ENCODE assay signal across 1 cellular context in the genomic region with DNA sequence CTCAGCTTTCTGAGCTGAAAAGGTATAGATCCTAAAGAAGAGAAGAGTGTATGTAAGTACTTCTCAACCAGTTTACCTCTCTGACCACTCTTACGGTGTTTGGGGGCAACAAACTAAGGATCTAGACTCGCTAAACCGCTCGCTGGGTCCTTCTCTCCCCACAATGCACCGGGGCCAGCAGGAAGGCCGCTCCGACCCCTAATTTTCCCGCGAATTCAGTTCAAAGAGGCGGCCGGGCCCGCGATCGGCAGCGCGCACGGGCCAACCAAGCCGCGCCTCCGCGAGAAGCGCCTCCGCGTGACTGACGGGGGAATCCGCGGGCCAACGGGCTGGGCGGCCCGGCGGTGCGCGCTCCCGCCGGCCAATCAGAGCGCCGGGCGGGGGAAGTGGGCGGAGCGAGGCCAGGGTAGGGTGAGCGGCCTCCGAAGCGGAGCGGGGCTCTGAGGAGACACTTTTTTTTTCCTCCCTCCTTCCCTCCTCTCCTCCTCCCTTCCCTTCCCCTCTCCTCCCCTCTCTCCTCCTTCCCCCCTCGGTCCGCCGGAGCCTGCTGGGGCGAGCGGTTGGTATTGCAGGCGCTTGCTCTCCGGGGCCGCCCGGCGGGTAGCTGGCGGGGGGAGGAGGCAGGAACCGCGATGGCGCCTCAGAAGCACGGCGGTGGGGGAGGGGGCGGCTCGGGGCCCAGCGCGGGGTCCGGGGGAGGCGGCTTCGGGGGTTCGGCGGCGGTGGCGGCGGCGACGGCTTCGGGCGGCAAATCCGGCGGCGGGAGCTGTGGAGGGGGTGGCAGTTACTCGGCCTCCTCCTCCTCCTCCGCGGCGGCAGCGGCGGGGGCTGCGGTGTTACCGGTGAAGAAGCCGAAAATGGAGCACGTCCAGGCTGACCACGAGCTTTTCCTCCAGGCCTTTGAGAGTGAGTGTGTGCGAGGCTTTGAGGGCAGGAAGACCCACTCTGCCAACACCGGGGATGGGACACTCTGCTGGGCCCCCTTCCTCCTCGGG.
TF ChIP-seq lines count a peak whose summit lies in the region.

A gene (plus strand): TSS at position 393 of the 995 bp plus-strand sequence. CDS start 240 bp downstream, at position 633.

TF ChIP-seq in HEK293, 187 proteins besides CTCF, POLR2A, EP300 and RAD21 (continued from another document):
- TF ChIP-seq, protein P1, sequence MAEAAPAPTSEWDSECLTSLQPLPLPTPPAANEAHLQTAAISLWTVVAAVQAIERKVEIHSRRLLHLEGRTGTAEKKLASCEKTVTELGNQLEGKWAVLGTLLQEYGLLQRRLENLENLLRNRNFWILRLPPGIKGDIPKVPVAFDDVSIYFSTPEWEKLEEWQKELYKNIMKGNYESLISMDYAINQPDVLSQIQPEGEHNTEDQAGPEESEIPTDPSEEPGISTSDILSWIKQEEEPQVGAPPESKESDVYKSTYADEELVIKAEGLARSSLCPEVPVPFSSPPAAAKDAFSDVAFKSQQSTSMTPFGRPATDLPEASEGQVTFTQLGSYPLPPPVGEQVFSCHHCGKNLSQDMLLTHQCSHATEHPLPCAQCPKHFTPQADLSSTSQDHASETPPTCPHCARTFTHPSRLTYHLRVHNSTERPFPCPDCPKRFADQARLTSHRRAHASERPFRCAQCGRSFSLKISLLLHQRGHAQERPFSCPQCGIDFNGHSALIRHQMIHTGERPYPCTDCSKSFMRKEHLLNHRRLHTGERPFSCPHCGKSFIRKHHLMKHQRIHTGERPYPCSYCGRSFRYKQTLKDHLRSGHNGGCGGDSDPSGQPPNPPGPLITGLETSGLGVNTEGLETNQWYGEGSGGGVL (tag by site-specific recombination; IDR thresholded peaks at IDR 0.05), result peak; percentile 98
- TF ChIP-seq ZFHX2 (tag by site-specific recombination; conservative IDR thresholded peaks at IDR 0.05) (peak; percentile 29; the same call in 1 of the 2 replicates), WT1 (tag by site-specific recombination; IDR thresholded peaks at IDR 0.05) (peak; percentile 72), ZSCAN30 (tag by site-specific recombination; IDR thresholded peaks at IDR 0.05) (0 out of 2 replicates have a peak, but pooled peaks have one; percentile 13), ZEB2 (tag by site-specific recombination; IDR thresholded peaks at IDR 0.05) (peak; percentile 72), SP2 (tag by site-specific recombination; IDR thresholded peaks at IDR 0.05) (peak; percentile 66), ZNF366 (tag by site-specific recombination; conservative IDR thresholded peaks at IDR 0.05) (peak; percentile 91), ZNF529 (tag by site-specific recombination; IDR thresholded peaks at IDR 0.05; ENCODE audit: insufficient replicate concordance) (peak; percentile 96), ZNF558 (tag by site-specific recombination; IDR thresholded peaks at IDR 0.05) (0 out of 2 replicates have a peak, but pooled peaks have one; percentile 16), ZXDB (tag by site-specific recombination; IDR thresholded peaks at IDR 0.05) (0 out of 2 replicates have a peak, but pooled peaks have one; percentile 22), EGR2 (tag by site-specific recombination; IDR thresholded peaks at IDR 0.05; ENCODE audit: low read depth) (0 out of 2 replicates have a peak, but pooled peaks have one; percentile 13), SETDB1 (IDR thresholded peaks at IDR 0.05; ENCODE audit: insufficient read length, low read length) (peak; percentile 80), KLF10 (tag by site-specific recombination; IDR thresholded peaks at IDR 0.05) (0 out of 2 replicates have a peak, but pooled peaks have one; percentile 15), ZIC2 (tag by site-specific recombination; IDR thresholded peaks at IDR 0.05) (peak; percentile 67), MZF1 (tag by site-specific recombination; IDR thresholded peaks at IDR 0.05; ENCODE audit: borderline replicate concordance) (peak; percentile 34; the same call in 1 of the 2 replicates), ZBTB20 (tag by site-specific recombination; IDR thresholded peaks at IDR 0.05) (peak; percentile 20; the same call in 1 of the 2 replicates), ZBTB8A (tag by site-specific recombination; IDR thresholded peaks at IDR 0.05) (peak; percentile 27; the same call in 1 of the 2 replicates)
- TF ChIP-seq, protein P2, sequence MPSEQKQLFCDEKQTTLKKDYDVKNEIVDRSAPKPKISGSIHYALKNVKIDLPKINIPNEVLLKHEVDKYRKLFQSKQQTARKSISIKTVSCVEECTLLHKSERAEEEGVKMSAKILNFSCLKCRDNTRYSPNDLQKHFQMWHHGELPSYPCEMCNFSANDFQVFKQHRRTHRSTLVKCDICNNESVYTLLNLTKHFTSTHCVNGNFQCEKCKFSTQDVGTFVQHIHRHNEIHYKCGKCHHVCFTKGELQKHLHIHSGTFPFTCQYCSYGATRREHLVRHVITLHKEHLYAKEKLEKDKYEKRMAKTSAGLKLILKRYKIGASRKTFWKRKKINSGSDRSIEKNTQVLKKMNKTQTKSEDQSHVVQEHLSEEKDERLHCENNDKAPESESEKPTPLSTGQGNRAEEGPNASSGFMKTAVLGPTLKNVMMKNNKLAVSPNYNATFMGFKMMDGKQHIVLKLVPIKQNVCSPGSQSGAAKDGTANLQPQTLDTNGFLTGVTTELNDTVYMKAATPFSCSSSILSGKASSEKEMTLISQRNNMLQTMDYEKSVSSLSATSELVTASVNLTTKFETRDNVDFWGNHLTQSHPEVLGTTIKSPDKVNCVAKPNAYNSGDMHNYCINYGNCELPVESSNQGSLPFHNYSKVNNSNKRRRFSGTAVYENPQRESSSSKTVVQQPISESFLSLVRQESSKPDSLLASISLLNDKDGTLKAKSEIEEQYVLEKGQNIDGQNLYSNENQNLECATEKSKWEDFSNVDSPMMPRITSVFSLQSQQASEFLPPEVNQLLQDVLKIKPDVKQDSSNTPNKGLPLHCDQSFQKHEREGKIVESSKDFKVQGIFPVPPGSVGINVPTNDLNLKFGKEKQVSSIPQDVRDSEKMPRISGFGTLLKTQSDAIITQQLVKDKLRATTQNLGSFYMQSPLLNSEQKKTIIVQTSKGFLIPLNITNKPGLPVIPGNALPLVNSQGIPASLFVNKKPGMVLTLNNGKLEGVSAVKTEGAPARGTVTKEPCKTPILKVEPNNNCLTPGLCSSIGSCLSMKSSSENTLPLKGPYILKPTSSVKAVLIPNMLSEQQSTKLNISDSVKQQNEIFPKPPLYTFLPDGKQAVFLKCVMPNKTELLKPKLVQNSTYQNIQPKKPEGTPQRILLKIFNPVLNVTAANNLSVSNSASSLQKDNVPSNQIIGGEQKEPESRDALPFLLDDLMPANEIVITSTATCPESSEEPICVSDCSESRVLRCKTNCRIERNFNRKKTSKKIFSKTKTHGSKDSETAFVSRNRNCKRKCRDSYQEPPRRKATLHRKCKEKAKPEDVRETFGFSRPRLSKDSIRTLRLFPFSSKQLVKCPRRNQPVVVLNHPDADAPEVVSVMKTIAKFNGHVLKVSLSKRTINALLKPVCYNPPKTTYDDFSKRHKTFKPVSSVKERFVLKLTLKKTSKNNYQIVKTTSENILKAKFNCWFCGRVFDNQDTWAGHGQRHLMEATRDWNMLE (tag by site-specific recombination; conservative IDR thresholded peaks at IDR 0.05; ENCODE audit: low read depth), result 0 out of 2 replicates have a peak, but pooled peaks have one; percentile 28
- TF ChIP-seq, protein P3, sequence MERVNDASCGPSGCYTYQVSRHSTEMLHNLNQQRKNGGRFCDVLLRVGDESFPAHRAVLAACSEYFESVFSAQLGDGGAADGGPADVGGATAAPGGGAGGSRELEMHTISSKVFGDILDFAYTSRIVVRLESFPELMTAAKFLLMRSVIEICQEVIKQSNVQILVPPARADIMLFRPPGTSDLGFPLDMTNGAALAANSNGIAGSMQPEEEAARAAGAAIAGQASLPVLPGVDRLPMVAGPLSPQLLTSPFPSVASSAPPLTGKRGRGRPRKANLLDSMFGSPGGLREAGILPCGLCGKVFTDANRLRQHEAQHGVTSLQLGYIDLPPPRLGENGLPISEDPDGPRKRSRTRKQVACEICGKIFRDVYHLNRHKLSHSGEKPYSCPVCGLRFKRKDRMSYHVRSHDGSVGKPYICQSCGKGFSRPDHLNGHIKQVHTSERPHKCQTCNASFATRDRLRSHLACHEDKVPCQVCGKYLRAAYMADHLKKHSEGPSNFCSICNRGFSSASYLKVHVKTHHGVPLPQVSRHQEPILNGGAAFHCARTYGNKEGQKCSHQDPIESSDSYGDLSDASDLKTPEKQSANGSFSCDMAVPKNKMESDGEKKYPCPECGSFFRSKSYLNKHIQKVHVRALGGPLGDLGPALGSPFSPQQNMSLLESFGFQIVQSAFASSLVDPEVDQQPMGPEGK (tag by site-specific recombination; IDR thresholded peaks at IDR 0.05), result peak; percentile 71; the same call in 1 of the 2 replicates
- TF ChIP-seq, protein P4, sequence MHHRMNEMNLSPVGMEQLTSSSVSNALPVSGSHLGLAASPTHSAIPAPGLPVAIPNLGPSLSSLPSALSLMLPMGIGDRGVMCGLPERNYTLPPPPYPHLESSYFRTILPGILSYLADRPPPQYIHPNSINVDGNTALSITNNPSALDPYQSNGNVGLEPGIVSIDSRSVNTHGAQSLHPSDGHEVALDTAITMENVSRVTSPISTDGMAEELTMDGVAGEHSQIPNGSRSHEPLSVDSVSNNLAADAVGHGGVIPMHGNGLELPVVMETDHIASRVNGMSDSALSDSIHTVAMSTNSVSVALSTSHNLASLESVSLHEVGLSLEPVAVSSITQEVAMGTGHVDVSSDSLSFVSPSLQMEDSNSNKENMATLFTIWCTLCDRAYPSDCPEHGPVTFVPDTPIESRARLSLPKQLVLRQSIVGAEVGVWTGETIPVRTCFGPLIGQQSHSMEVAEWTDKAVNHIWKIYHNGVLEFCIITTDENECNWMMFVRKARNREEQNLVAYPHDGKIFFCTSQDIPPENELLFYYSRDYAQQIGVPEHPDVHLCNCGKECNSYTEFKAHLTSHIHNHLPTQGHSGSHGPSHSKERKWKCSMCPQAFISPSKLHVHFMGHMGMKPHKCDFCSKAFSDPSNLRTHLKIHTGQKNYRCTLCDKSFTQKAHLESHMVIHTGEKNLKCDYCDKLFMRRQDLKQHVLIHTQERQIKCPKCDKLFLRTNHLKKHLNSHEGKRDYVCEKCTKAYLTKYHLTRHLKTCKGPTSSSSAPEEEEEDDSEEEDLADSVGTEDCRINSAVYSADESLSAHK (tag by site-specific recombination; IDR thresholded peaks at IDR 0.05), result 0 out of 2 replicates have a peak, but pooled peaks have one; percentile 32
- TF ChIP-seq, protein P5, sequence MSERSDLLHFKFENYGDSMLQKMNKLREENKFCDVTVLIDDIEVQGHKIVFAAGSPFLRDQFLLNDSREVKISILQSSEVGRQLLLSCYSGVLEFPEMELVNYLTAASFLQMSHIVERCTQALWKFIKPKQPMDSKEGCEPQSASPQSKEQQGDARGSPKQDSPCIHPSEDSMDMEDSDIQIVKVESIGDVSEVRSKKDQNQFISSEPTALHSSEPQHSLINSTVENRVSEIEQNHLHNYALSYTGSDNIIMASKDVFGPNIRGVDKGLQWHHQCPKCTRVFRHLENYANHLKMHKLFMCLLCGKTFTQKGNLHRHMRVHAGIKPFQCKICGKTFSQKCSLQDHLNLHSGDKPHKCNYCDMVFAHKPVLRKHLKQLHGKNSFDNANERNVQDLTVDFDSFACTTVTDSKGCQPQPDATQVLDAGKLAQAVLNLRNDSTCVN (tag by site-specific recombination; optimal IDR thresholded peaks at IDR 0.05), result peak; percentile 86
- TF ChIP-seq, protein P6, sequence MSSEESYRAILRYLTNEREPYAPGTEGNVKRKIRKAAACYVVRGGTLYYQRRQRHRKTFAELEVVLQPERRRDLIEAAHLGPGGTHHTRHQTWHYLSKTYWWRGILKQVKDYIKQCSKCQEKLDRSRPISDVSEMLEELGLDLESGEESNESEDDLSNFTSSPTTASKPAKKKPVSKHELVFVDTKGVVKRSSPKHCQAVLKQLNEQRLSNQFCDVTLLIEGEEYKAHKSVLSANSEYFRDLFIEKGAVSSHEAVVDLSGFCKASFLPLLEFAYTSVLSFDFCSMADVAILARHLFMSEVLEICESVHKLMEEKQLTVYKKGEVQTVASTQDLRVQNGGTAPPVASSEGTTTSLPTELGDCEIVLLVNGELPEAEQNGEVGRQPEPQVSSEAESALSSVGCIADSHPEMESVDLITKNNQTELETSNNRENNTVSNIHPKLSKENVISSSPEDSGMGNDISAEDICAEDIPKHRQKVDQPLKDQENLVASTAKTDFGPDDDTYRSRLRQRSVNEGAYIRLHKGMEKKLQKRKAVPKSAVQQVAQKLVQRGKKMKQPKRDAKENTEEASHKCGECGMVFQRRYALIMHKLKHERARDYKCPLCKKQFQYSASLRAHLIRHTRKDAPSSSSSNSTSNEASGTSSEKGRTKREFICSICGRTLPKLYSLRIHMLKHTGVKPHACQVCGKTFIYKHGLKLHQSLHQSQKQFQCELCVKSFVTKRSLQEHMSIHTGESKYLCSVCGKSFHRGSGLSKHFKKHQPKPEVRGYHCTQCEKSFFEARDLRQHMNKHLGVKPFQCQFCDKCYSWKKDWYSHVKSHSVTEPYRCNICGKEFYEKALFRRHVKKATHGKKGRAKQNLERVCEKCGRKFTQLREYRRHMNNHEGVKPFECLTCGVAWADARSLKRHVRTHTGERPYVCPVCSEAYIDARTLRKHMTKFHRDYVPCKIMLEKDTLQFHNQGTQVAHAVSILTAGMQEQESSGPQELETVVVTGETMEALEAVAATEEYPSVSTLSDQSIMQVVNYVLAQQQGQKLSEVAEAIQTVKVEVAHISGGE (tag by site-specific recombination; conservative IDR thresholded peaks at IDR 0.05; ENCODE audit: low read depth), result peak; percentile 30; the same call in 1 of the 2 replicates
- TF ChIP-seq, protein P7, sequence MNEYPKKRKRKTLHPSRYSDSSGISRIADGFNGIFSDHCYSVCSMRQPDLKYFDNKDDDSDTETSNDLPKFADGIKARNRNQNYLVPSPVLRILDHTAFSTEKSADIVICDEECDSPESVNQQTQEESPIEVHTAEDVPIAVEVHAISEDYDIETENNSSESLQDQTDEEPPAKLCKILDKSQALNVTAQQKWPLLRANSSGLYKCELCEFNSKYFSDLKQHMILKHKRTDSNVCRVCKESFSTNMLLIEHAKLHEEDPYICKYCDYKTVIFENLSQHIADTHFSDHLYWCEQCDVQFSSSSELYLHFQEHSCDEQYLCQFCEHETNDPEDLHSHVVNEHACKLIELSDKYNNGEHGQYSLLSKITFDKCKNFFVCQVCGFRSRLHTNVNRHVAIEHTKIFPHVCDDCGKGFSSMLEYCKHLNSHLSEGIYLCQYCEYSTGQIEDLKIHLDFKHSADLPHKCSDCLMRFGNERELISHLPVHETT (tag by site-specific recombination; IDR thresholded peaks at IDR 0.05), result 0 out of 2 replicates have a peak, but pooled peaks have one; percentile 18
TF ChIP-seq in HEK293: peak in this region for 34; not testable (repeated sequence) for 153.
